ENCODE assay signal across 19 cellular contexts in the genomic region with DNA sequence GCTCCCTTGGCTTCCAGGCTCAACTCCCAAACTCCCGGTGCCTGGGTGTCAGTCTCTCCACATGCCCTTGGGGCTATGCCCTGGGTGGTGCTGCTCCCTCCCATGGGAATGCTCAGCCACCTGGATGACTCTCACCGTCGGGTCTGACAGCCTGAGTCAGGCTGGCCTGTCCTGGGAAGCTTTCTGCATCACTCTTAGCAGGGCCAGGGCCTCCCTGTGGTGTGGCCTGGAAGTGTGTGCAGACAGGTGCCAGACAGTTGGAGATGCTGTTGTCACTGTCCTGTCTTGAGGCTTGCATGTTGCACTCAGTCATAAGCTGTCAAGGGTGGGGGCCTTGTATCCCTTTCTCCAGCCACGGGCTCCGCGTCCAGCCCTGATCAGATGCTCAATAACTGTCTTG.
DNase-seq lines count a peak whose midpoint lies in the region; ATAC-seq and TF ChIP-seq lines count a peak whose summit lies in the region.
"Had no signal": no experiment of that assay in that cellular context is flagged by ENCODE, and none has a peak within 500 bp of the region (broad histone marks: within the 10 kb centered on the region; RNA-seq: fewer than 3 reads in every experiment).

No MANE protein-coding gene starts in this region.

- peak; percentile 36 for DNase-seq in right atrium auricular region (ENCODE audit: low spot score)
- no peak for DNase-seq in heart left ventricle
- DNase-seq in nephron progenitor cell, result no peak
- DNase-seq in globus pallidus (ENCODE audit: low spot score), result no peak
- no peak for DNase-seq in type B pancreatic cell (ENCODE audit: extremely low spot score, unreplicated experiment)
- no peak for DNase-seq in A172 (ENCODE audit: low spot score)
- DNase-seq: 8988T; C1 segment of cervical spinal cord; Calu3; CD4-positive, alpha-beta memory T cell; COR-L47; DMS53; DMS79 treated with DMSO at 0.1 percent for 48 hours; GF-D8; GOT3; HFFc6 had no signal

- H3K4me1 ChIP-seq in right atrium auricular region (no peaks in the 10 kb centered on the region), heart left ventricle (no peaks in the 10 kb centered on the region), gastroesophageal sphincter (no peaks in the 10 kb centered on the region)
- H3K4me1 ChIP-seq: HAP-1 had no signal

- ATAC-seq in heart left ventricle (no peak), gastroesophageal sphincter (peak; percentile 17)
- peak; percentile 20 for ATAC-seq in stimulated activated memory B cell treated with anti-CD40 and anti-IgM and Interleukin-4, amounts not matched to agents 10 μg/mL and 1 μg/mL and 100 μg/mL, for 72 hours

- no peak for TF ChIP-seq EP300 in gastroesophageal sphincter (IDR thresholded peaks at IDR 0.05)

- H3K27ac Mint-ChIP-seq in nephron progenitor cell, result peak overlapping the region; percentile 82
- H3K27ac Mint-ChIP-seq in stimulated activated memory B cell treated with anti-CD40 and anti-IgM and Interleukin-4, amounts not matched to agents 10 μg/mL and 1 μg/mL and 100 μg/mL, for 72 hours, result no peak overlapping the region
- no peak overlapping the region for H3K27ac Mint-ChIP-seq in type B pancreatic cell
- H3K27ac Mint-ChIP-seq: CD4-positive, alpha-beta memory T cell; HFFc6 had no signal

- WGBS in heart left ventricle, 4 donors, result 66 to 82% (median 73%) methylated on average over 4 to 6 of the region's 6 CpGs
- WGBS in gastroesophageal sphincter (ENCODE audit: low coverage in 1 of 2), 2 donors, result 82 to 97% methylated on average over 3 of the region's 6 CpGs

- H3K4me3 ChIP-seq in right atrium auricular region, result no peak overlapping the region
- no peak overlapping the region for H3K4me3 ChIP-seq in heart left ventricle
- no peak overlapping the region for H3K4me3 ChIP-seq in gastroesophageal sphincter
- H3K4me3 ChIP-seq: HAP-1 had no signal

- H3K9me3 Mint-ChIP-seq in nephron progenitor cell (no peaks in the 10 kb centered on the region), type B pancreatic cell (no peaks in the 10 kb centered on the region)
- peaks cover 5% of the 10 kb centered on the region for H3K9me3 Mint-ChIP-seq in stimulated activated memory B cell treated with anti-CD40 and anti-IgM and Interleukin-4, amounts not matched to agents 10 μg/mL and 1 μg/mL and 100 μg/mL, for 72 hours

- H3K27ac ChIP-seq in right atrium auricular region, result no peak overlapping the region
- H3K27ac ChIP-seq in heart left ventricle, result no peak overlapping the region
- no peak overlapping the region for H3K27ac ChIP-seq in gastroesophageal sphincter

- H3K36me3 Mint-ChIP-seq in nephron progenitor cell (ENCODE audit: low read depth) (no peaks in the 10 kb centered on the region), type B pancreatic cell (no peaks in the 10 kb centered on the region)
- H3K36me3 Mint-ChIP-seq in stimulated activated memory B cell treated with anti-CD40 and anti-IgM and Interleukin-4, amounts not matched to agents 10 μg/mL and 1 μg/mL and 100 μg/mL, for 72 hours, result no peaks in the 10 kb centered on the region
- H3K36me3 Mint-ChIP-seq: CD4-positive, alpha-beta memory T cell had no signal

- H3K4me3 Mint-ChIP-seq in nephron progenitor cell (no peak overlapping the region), type B pancreatic cell (no peak overlapping the region)
- no peak overlapping the region for H3K4me3 Mint-ChIP-seq in stimulated activated memory B cell treated with anti-CD40 and anti-IgM and Interleukin-4, amounts not matched to agents 10 μg/mL and 1 μg/mL and 100 μg/mL, for 72 hours
- H3K4me3 Mint-ChIP-seq: HFFc6 had no signal

- H3K4me1 Mint-ChIP-seq in nephron progenitor cell (no peaks in the 10 kb centered on the region), type B pancreatic cell (ENCODE audit: unreplicated experiment) (no peaks in the 10 kb centered on the region)
- H3K4me1 Mint-ChIP-seq in stimulated activated memory B cell treated with anti-CD40 and anti-IgM and Interleukin-4, amounts not matched to agents 10 μg/mL and 1 μg/mL and 100 μg/mL, for 72 hours, result no peaks in the 10 kb centered on the region
- H3K4me1 Mint-ChIP-seq: CD4-positive, alpha-beta memory T cell had no signal

- H3K9me3 ChIP-seq in right atrium auricular region, result no peaks in the 10 kb centered on the region
- H3K9me3 ChIP-seq in heart left ventricle, result no peaks in the 10 kb centered on the region
- H3K9me3 ChIP-seq in gastroesophageal sphincter, result no peaks in the 10 kb centered on the region
- H3K9me3 ChIP-seq: HAP-1 had no signal

- TF ChIP-seq CTCF in right atrium auricular region (IDR thresholded peaks at IDR 0.05) (no peak), heart left ventricle (IDR thresholded peaks at IDR 0.05) (no peak), gastroesophageal sphincter (IDR thresholded peaks at IDR 0.05) (no peak), nephron progenitor cell (IDR thresholded peaks at IDR 0.05) (no peak), type B pancreatic cell (conservative IDR thresholded peaks at IDR 0.05) (no peak)

- intact Hi-C loops in heart left ventricle (cut with DNase I), result no loop called here

- H3K27me3 ChIP-seq in right atrium auricular region (no peaks in the 10 kb centered on the region), heart left ventricle (no peaks in the 10 kb centered on the region), gastroesophageal sphincter (no peaks in the 10 kb centered on the region)

- H3K27me3 Mint-ChIP-seq in nephron progenitor cell (ENCODE audit: low read depth, poor library complexity) (peaks cover 7% of the 10 kb centered on the region), type B pancreatic cell (peaks cover 2% of the 10 kb centered on the region)
- no peaks in the 10 kb centered on the region for H3K27me3 Mint-ChIP-seq in stimulated activated memory B cell treated with anti-CD40 and anti-IgM and Interleukin-4, amounts not matched to agents 10 μg/mL and 1 μg/mL and 100 μg/mL, for 72 hours
- H3K27me3 Mint-ChIP-seq: CD4-positive, alpha-beta memory T cell had no signal

- H3K36me3 ChIP-seq in right atrium auricular region (no peaks in the 10 kb centered on the region), heart left ventricle (no peaks in the 10 kb centered on the region), gastroesophageal sphincter (no peaks in the 10 kb centered on the region)
- H3K36me3 ChIP-seq: HAP-1 had no signal

- TF ChIP-seq POLR2A in heart left ventricle (IDR thresholded peaks at IDR 0.05) (no peak), gastroesophageal sphincter (IDR thresholded peaks at IDR 0.05) (no peak)

Comparison
In these comparisons a context has a peak if more than half of its experiments do, and no peak if none do; other contexts are left out.
1. ATAC-seq: peak in gastroesophageal sphincter (single experiment) and stimulated activated memory B cell treated with anti-CD40 and anti-IgM and Interleukin-4, amounts not matched to agents 10 μg/mL and 1 μg/mL and 100 μg/mL, for 72 hours (single experiment); none in heart left ventricle (0 of 4).